In the genomic region with DNA sequence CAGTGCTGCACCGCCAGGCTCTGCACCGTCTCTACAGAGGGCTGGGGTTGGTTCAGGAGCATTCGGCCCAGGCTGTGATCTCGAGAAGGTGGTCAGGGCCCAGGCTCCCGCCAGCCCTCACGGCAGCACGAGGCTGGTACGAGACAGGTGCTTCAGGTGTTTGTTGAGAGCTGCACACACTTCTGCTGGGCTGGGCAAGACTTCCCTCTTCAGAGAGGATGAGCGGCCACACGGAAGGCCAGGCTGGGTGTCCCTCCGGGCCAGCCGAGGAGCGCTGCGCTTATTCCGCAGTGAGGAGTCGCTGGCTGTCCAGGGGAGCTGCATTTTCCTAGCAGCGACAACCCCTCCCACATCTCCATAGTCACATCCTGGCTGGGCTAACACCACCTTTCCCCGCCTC, we compare ENCODE assay signal across 23 cellular contexts. TPM values are rescaled to one million over a fixed set of nuclear protein-coding genes. Genes with fewer than 3 reads are reported as not detected.
DNase-seq lines count a peak whose midpoint lies in the region; ATAC-seq, FAIRE-seq and TF ChIP-seq lines count a peak whose summit lies in the region.
"Had no signal": no experiment of that assay in that cellular context is flagged by ENCODE, and none has a peak within 500 bp of the region (broad histone marks: within the 10 kb centered on the region; RNA-seq: fewer than 3 reads in every experiment).

No MANE protein-coding gene starts in this region.

- no peaks in the 10 kb centered on the region for H3K79me2 ChIP-seq in H1 (ENCODE audit: control insufficient read depth in 1 of 2, insufficient read depth in 2 of 2, low read length in 2 of 2)

- H2AK5ac ChIP-seq in H1 (ENCODE audit: low read depth, low read length), result no peak overlapping the region

- no peak overlapping the region; the same call in 1 of the 2 replicates for H2BK5ac ChIP-seq in H1 (ENCODE audit: low read depth, low read length)

- WGBS in H1 (ENCODE audit: extremely low coverage in 1 of 2, insufficient coverage in 1 of 2, insufficient read length in 1 of 2, insufficient replicate concordance in 2 of 2, low coverage in 1 of 2, low lambda C conversion rate in 2 of 2, missing lambda C conversion rate in 1 of 2), 2 experiments, result 88% methylated on average over 18 of the region's 18 CpGs; no CpG with 5 or more reads in 1 of the 2 experiments

- no peak overlapping the region for H3K56ac ChIP-seq in H1 (replicated peaks; ENCODE audit: insufficient read length, low read depth, low read length)

- no peak overlapping the region for H2BK20ac ChIP-seq in H1 (ENCODE audit: low read length)

- POLR2A ChIA-PET in H1 (lab: Charles Lee; ENCODE audit: partially characterized antibody), result interaction anchor here (0.9 to 1.2 kb wide), 2 partner anchors 15 kb away, joined by 3 to 4 read pairs; no protein-coding TSS in a partner anchor

- H3K9ac ChIP-seq in H1 (replicated peaks in 1 of 4; ENCODE audit: extremely low read depth in 1 of 4, low read depth in 3 of 4, low read length in 3 of 4), result no peak overlapping the region
- H3K9ac ChIP-seq: SK-N-SH had no signal

- no peak overlapping the region for H2BK15ac ChIP-seq in H1 (ENCODE audit: low read length)

- CTCF ChIA-PET in H1 (lab: Charles Lee; ENCODE audit: partially characterized antibody), result interaction anchor here (0.9 to 2.0 kb wide), 4 partner anchors 8 to 24 kb away, joined by 3 to 5 read pairs (median 4); no protein-coding TSS in a partner anchor

- ATAC-seq in GM21576 (IDR thresholded peaks at IDR 0.05; ENCODE audit: unreplicated experiment) (no peak), HG03280 (IDR thresholded peaks at IDR 0.05; ENCODE audit: unreplicated experiment) (no peak), left cardiac atrium (no peak)

- H2AFZ ChIP-seq in H1 (ENCODE audit: low read length), result no peak overlapping the region

- H2BK12ac ChIP-seq in H1 (ENCODE audit: low read depth, low read length), result no peak overlapping the region

- TF ChIP-seq POLR2A in H1 (IDR thresholded peaks at IDR 0.05; ENCODE audit: control extremely low read depth in 1 of 2, low read depth in 2 of 2, low read length in 2 of 2), result no peak

- no peaks in the 10 kb centered on the region for H3K9me3 ChIP-seq in H1 (ENCODE audit: insufficient read depth in 2 of 2, low read depth in 1 of 2, low read length in 1 of 2)
- H3K9me3 ChIP-seq: SK-N-SH had no signal

- no peak overlapping the region for H4K5ac ChIP-seq in H1 (ENCODE audit: insufficient read length, low read depth, low read length)

- peaks cover 0 to 13% (median 6%) of the 10 kb centered on the region in 4 experiments; a peak in 5 of 8 replicates for H3K36me3 ChIP-seq in H1 (ENCODE audit: control insufficient read depth in 2 of 4, insufficient read depth in 4 of 4, low read length in 3 of 4)

- no peak overlapping the region for H3K27ac ChIP-seq in H1 (ENCODE audit: low read depth, low read length)
- H3K27ac ChIP-seq: 22Rv1 had no signal

- H3K79me1 ChIP-seq in H1 (ENCODE audit: low read depth, low read length), result no peaks in the 10 kb centered on the region

- no peak overlapping the region for H3K4ac ChIP-seq in H1 (replicated peaks; ENCODE audit: insufficient read length, low read depth, low read length)

- peak overlapping the region; percentile 86 for H3K27ac Mint-ChIP-seq in nephron progenitor cell

- H3K27me3 Mint-ChIP-seq in nephron progenitor cell (ENCODE audit: low read depth, poor library complexity), result peaks cover 3% of the 10 kb centered on the region
- H3K27me3 Mint-ChIP-seq: CD4-positive, CD25-positive, alpha-beta regulatory T cell had no signal

- peaks cover 0 to 21% (median 14%) of the 10 kb centered on the region in 4 experiments; a peak in 6 of 7 replicates for H3K4me1 ChIP-seq in H1 (replicated peaks in 1 of 4; ENCODE audit: control insufficient read depth in 3 of 4, insufficient read depth in 4 of 4, low read length in 3 of 4)

- H3K4me1 Mint-ChIP-seq in nephron progenitor cell, result peaks cover 56% of the 10 kb centered on the region

- H3K36me3 Mint-ChIP-seq in nephron progenitor cell (ENCODE audit: low read depth), result peaks cover 54% of the 10 kb centered on the region

- TF ChIP-seq CTCF in H1 (IDR thresholded peaks at IDR 0.05; ENCODE audit: control extremely low read depth in 1 of 3, insufficient read depth in 1 of 3, low read depth in 1 of 3, low read length in 3 of 3) (no peak), nephron progenitor cell (IDR thresholded peaks at IDR 0.05) (no peak)

- no peak overlapping the region for H3K4me3 ChIP-seq in H1 (ENCODE audit: extremely low read depth in 1 of 4, insufficient read depth in 2 of 4, low read depth in 3 of 4, low read length in 4 of 4)

- no peak for TF ChIP-seq RAD21 in H1 (IDR thresholded peaks at IDR 0.05 in 1 of 2, conservative IDR thresholded peaks at IDR 0.05 in 1 of 2; ENCODE audit: low read depth in 2 of 2, low read length in 2 of 2)

- DNase-seq in activated effector memory CD4-positive, alpha-beta T cell treated with anti-CD3 and anti-CD28 coated beads, Interleukin-2, amount 50 U/mL, for 16 hours, result peak; percentile 42
- no peak for DNase-seq in activated effector memory CD4-positive, alpha-beta T cell treated with Interleukin-2 at 50 U/mL for 16 hours
- DNase-seq in H1 (ENCODE audit: low read depth in 1 of 2, low spot score in 2 of 2) (no peak), nephron progenitor cell (no peak), NCI-H1105 (lab: John Stamatoyannopoulos, UW) (no peak), left cardiac atrium (no peak)
- DNase-seq: CD4-positive, CD25-positive, alpha-beta regulatory T cell; COR-L47; GDM1; GOT3; IMR-90; NCI-H1048; NCI-H146; NCI-H2029 treated with DMSO at 0.1 percent for 48 hours; NCI-H2171 treated with DMSO at 0.1 percent for 48 hours; NCI-H446; SHP77 treated with DMSO at 0.1 percent for 48 hours; SK-N-SH had no signal

- H3K23ac ChIP-seq in H1 (ENCODE audit: insufficient read length), result no peak overlapping the region

- H3K4me2 ChIP-seq in H1 (ENCODE audit: insufficient read depth in 1 of 2, low read depth in 2 of 2, low read length in 2 of 2), result no peak overlapping the region
- H3K4me2 ChIP-seq: SK-N-SH had no signal

- no peaks in the 10 kb centered on the region for H3K23me2 ChIP-seq in H1 (ENCODE audit: low read depth, low read length)

- 0 out of 2 replicates have a peak overlapping the region, but pooled peaks have one; percentile 25 for H4K8ac ChIP-seq in H1 (ENCODE audit: extremely low read depth, insufficient read depth, low read length)

- H3K9me3 Mint-ChIP-seq in nephron progenitor cell, result peaks cover 27% of the 10 kb centered on the region

- no peaks in the 10 kb centered on the region for H3K27me3 ChIP-seq in H1 (replicated peaks in 1 of 4; ENCODE audit: control insufficient read depth in 3 of 4, extremely low read depth in 1 of 4, insufficient read depth in 3 of 4, low read length in 3 of 4)

- no peak for FAIRE-seq in H1 (lab: Jason Lieb, UNC)

- no peak overlapping the region for H2BK120ac ChIP-seq in H1 (replicated peaks; ENCODE audit: low read depth, low read length)

- H3K14ac ChIP-seq in H1 (ENCODE audit: insufficient read length), result no peak overlapping the region

- H4K20me1 ChIP-seq in H1 (replicated peaks in 1 of 2; ENCODE audit: control insufficient read depth in 1 of 2, insufficient read depth in 2 of 2, low read length in 2 of 2), result no peaks in the 10 kb centered on the region

- intact Hi-C loops in left cardiac atrium (cut with DNase I), result no loop called here

- H3K18ac ChIP-seq in H1 (ENCODE audit: extremely low read depth, low read length), result no peak overlapping the region

- H3K4me3 Mint-ChIP-seq in nephron progenitor cell, result no peak overlapping the region
- H3K4me3 Mint-ChIP-seq: CD4-positive, CD25-positive, alpha-beta regulatory T cell had no signal

- no peak for TF ChIP-seq EP300 in H1 (IDR thresholded peaks at IDR 0.05; ENCODE audit: borderline replicate concordance in 1 of 2, low read depth in 2 of 2, low read length in 2 of 2)

- H4K91ac ChIP-seq in H1 (replicated peaks; ENCODE audit: insufficient read length, low read length), result no peak overlapping the region

TF ChIP-seq in H1, 55 proteins besides CTCF, POLR2A, EP300 and RAD21:
- no peak for TF ChIP-seq GTF2F1 (IDR thresholded peaks at IDR 0.05; ENCODE audit: borderline replicate concordance, low read depth, low read length)
- TF ChIP-seq HDAC2 (IDR thresholded peaks at IDR 0.05; ENCODE audit: borderline replicate concordance in 1 of 2, low read depth in 2 of 2, low read length in 2 of 2), result no peak
- TF ChIP-seq, protein P1, sequence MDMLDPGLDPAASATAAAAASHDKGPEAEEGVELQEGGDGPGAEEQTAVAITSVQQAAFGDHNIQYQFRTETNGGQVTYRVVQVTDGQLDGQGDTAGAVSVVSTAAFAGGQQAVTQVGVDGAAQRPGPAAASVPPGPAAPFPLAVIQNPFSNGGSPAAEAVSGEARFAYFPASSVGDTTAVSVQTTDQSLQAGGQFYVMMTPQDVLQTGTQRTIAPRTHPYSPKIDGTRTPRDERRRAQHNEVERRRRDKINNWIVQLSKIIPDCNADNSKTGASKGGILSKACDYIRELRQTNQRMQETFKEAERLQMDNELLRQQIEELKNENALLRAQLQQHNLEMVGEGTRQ (IDR thresholded peaks at IDR 0.05; ENCODE audit: low read length), result no peak

RNA-seq across cellular contexts. Expression of a gene that starts 50.5 kb away (rescaled TPM):
- total RNA-seq in H1 (2021; fragmentation: NEBNext Ultra II Directional; extraction: Animal tissue kit (Norgen Biotek cat#: 25700)), result 45.7 and 45.9 TPM in 2 replicates
- polyA plus RNA-seq in H1 (2011; rRNA removed), result 39.2 and 46.7 TPM in 2 replicates
- 39.6 TPM for polyA plus RNA-seq in H1 (2011; cell fraction: cytosol; rRNA removed)
- 71.9 TPM for polyA plus RNA-seq in H1 (2011; cell fraction: nucleus; rRNA removed)
- 36.3 to 41.3 TPM (median 40.5 TPM) in 4 replicates for polyA plus RNA-seq in H1 (2012, experiment 1 of 2)
- polyA plus RNA-seq in H1 (2012, experiment 2 of 2), result 37.8 TPM
- polyA plus RNA-seq in H1 (2013, experiment 1 of 2), result 28.8 TPM
- 30.4 TPM for polyA plus RNA-seq in H1 (2013, experiment 2 of 2)
- polyA minus RNA-seq in H1 (2011; rRNA and poly(A)+ RNA removed), result 22.5 and 33.8 TPM in 2 replicates
- 25.3 TPM for polyA minus RNA-seq in H1 (2011; cell fraction: cytosol; rRNA and poly(A)+ RNA removed)
- polyA minus RNA-seq in H1 (2011; cell fraction: nucleus; rRNA and poly(A)+ RNA removed), result 43.2 TPM
- total RNA-seq in left cardiac atrium, result 1 to 10 TPM; 3.0 to 6.0 TPM
- total RNA-seq: MCF 10A, RPMI7951 had no signal
